In the genomic region with DNA sequence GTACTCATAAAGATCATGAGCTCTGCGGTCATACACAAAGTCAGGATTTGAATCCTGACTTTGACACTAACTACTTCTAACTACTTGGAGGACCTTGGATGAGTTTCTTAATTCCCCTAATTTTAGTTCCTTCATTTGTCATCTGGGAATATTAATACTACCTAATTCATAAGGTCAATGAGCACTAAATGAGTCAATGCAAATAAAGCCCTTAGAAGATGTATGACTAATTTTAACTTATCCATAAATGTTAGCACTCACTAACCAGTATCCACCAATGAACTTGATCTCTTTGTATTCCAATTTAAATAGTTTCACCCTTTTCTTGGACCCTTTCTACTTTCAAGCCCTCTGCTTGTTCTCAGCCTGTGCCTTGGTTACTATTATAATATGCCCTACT, we compare ENCODE assay signal across 13 cellular contexts.
"Had no signal": no experiment of that assay in that cellular context is flagged by ENCODE, and none has a peak within 500 bp of the region (broad histone marks: within the 10 kb centered on the region; RNA-seq: fewer than 3 reads in every experiment).

No MANE protein-coding gene starts in this region.

- H3K27ac ChIP-seq: HL-60, RWPE1, SJCRH30 had no signal

- H3K9me3 ChIP-seq: SJCRH30 had no signal

- DNase-seq: KBM-7, NCI-H1092, NCI-H1417 treated with DMSO at 0.1 percent for 48 hours, NCI-H146, NCI-H1694 treated with DMSO at 0.1 percent for 48 hours, NCI-H1930, NCI-H2107, NCI-H2227 treated with DMSO at 0.1 percent for 48 hours, NCI-H524, NCI-H774, SJCRH30 had no signal

- H3K4me3 ChIP-seq: SJCRH30 had no signal

- H3K36me3 ChIP-seq: SJCRH30 had no signal
